Comparison of ENCODE assay signal across 2 cellular contexts in the genomic region with DNA sequence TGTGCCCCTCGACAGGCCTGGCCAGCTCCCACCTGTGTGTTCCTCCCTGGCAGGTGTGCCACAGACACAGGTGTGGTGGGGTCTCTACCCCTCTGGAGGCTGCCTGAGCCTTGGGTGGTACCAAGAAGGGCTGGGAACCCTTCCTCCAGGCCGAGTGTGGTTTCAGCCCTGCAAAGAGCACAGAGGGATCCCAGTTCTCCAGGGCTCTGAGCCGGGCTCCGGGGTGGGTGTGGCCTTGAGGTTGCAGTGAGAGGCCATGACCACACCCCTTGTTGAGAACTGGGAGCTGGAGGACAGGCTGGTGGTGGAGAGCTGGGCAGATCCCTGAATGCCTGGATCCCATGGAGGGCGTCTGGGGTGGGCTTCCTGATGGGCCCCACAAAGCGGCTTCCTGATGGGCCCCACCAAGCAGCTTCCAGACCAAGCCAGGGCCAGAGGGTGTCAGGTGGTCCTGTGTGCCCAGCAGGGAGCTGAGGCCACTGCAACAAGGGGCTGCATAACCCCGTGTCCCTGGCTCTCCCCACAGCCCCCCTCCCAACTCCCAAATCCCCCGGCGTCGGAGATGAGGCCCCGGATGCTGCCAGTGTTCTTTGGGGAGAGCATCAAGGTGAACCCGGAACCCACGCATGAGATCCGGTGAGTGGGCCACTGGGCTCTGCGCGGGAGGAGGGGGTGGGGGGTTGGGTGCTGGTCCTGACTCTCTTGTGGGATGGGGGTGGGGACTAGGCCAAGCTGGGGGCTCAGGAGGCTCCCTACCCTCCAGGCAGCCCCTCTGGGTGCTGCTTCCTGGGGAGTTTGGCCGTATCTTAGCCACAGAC.
TF ChIP-seq lines count a peak whose summit lies in the region.

No MANE protein-coding gene starts in this region.

TF ChIP-seq in HCT116, 20 proteins besides CTCF, POLR2A, EP300 and RAD21:
- no peak for TF ChIP-seq TCF7L2 (IDR thresholded peaks at IDR 0.05; ENCODE audit: borderline replicate concordance, extremely low read depth, insufficient read depth, insufficient read length)
- no peak for TF ChIP-seq ZNF274 (IDR thresholded peaks at IDR 0.05; ENCODE audit: low read depth, low read length)
- TF ChIP-seq ELF1 (IDR thresholded peaks at IDR 0.05; ENCODE audit: borderline replicate concordance, low read depth) = no peak
- TF ChIP-seq POLR2AphosphoS5 (IDR thresholded peaks at IDR 0.05; ENCODE audit: low read depth, low read length) = no peak
- TF ChIP-seq, protein P1, sequence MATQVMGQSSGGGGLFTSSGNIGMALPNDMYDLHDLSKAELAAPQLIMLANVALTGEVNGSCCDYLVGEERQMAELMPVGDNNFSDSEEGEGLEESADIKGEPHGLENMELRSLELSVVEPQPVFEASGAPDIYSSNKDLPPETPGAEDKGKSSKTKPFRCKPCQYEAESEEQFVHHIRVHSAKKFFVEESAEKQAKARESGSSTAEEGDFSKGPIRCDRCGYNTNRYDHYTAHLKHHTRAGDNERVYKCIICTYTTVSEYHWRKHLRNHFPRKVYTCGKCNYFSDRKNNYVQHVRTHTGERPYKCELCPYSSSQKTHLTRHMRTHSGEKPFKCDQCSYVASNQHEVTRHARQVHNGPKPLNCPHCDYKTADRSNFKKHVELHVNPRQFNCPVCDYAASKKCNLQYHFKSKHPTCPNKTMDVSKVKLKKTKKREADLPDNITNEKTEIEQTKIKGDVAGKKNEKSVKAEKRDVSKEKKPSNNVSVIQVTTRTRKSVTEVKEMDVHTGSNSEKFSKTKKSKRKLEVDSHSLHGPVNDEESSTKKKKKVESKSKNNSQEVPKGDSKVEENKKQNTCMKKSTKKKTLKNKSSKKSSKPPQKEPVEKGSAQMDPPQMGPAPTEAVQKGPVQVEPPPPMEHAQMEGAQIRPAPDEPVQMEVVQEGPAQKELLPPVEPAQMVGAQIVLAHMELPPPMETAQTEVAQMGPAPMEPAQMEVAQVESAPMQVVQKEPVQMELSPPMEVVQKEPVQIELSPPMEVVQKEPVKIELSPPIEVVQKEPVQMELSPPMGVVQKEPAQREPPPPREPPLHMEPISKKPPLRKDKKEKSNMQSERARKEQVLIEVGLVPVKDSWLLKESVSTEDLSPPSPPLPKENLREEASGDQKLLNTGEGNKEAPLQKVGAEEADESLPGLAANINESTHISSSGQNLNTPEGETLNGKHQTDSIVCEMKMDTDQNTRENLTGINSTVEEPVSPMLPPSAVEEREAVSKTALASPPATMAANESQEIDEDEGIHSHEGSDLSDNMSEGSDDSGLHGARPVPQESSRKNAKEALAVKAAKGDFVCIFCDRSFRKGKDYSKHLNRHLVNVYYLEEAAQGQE (IDR thresholded peaks at IDR 0.05; ENCODE audit: low read depth) = no peak
- TF ChIP-seq CBX3 (IDR thresholded peaks at IDR 0.05; ENCODE audit: low read depth) = no peak
- TF ChIP-seq SIN3A (IDR thresholded peaks at IDR 0.05; ENCODE audit: low read depth) = no peak

TF ChIP-seq in WTC11, 78 proteins besides CTCF, POLR2A, EP300 and RAD21:
- TF ChIP-seq FOXP1 (CRISPR knock-in tag; IDR thresholded peaks at IDR 0.05; ENCODE audit: borderline replicate concordance) = no peak
TF ChIP-seq in WTC11: peak in this region for 0.
